8 cellular contexts compared by ENCODE assay signal in the genomic region with DNA sequence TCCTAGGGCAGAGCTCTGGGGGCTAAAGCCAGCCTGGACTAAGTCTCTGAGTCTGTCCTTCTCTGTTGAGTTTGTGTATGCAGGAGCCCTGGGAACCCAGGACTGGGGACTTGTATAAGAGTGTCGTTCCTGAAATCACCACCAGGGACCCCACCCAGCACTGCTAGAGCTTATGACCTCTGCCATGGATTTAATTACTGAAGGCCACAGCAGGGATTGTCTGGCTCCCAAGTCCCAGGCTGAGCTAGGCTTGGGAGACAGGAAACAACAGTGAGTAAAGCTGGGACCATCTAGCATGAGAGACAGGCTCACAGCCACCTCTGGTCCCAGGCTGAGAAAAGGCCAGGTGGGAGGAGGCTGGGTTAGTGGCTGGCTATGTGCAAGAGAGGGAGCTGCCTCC. TPM values are rescaled to one million over a fixed set of nuclear protein-coding genes. Genes with fewer than 3 reads are reported as not detected.
DNase-seq lines count a peak whose midpoint lies in the region; ATAC-seq, FAIRE-seq and TF ChIP-seq lines count a peak whose summit lies in the region.

No MANE protein-coding gene starts in this region.

- intact Hi-C loops in spleen (cut with DNase I; ENCODE audit: low total_unique reads), result no loop called here

- H3K9me3 Mint-ChIP-seq in astrocyte (ENCODE audit: unreplicated experiment), result peaks cover 2% of the 10 kb centered on the region

- FAIRE-seq in astrocyte (lab: Jason Lieb, UNC), result no peak

- no peak overlapping the region for H3K4me3 Mint-ChIP-seq in astrocyte (ENCODE audit: unreplicated experiment)

- no peak for TF ChIP-seq POLR2A in spleen (IDR thresholded peaks at IDR 0.05)

- H3K4me1 ChIP-seq in SJCRH30, result peaks cover 8% of the 10 kb centered on the region; the same call in 1 of the 2 replicates
- peaks cover 12% of the 10 kb centered on the region for H3K4me1 ChIP-seq in astrocyte (ENCODE audit: insufficient read depth, low read length)
- H3K4me1 ChIP-seq in iPS DF 6.9 (ENCODE audit: control insufficient read depth, insufficient read depth, low read length), result peaks cover 6% of the 10 kb centered on the region
- H3K4me1 ChIP-seq in spleen, result peaks cover 23 to 64% (median 50%) of the 10 kb centered on the region in 6 donors

- H3K9ac ChIP-seq in astrocyte (ENCODE audit: low read length), result no peak overlapping the region

- H3K27ac Mint-ChIP-seq in astrocyte (ENCODE audit: unreplicated experiment), result peak overlapping the region; percentile 77

- H3K27me3 Mint-ChIP-seq in astrocyte (ENCODE audit: low read depth, unreplicated experiment), result no peaks in the 10 kb centered on the region

- no peaks in the 10 kb centered on the region for H3K36me3 ChIP-seq in SJCRH30
- no peaks in the 10 kb centered on the region for H3K36me3 ChIP-seq in astrocyte (ENCODE audit: insufficient read depth, low read length)
- no peaks in the 10 kb centered on the region for H3K36me3 ChIP-seq in iPS DF 6.9 (ENCODE audit: control insufficient read depth, insufficient read depth, low read length)
- no peaks in the 10 kb centered on the region for H3K36me3 ChIP-seq in spleen

- no peaks in the 10 kb centered on the region for H4K20me1 ChIP-seq in astrocyte (ENCODE audit: insufficient read depth, low read length)

- peak; percentile 40 for TF ChIP-seq CTCF in astrocyte (IDR thresholded peaks at IDR 0.05; ENCODE audit: insufficient read depth, low read depth, low read length)
- TF ChIP-seq CTCF in spleen (IDR thresholded peaks at IDR 0.05 in 8 of 11, conservative IDR thresholded peaks at IDR 0.05 in 3 of 11), result peak; percentile 12 to 75 (median 67)

- no CpG with 5 or more reads among the region's 1 CpG for WGBS in iPS DF 6.9 (ENCODE audit: insufficient coverage, insufficient read length)
- WGBS in spleen, 5 donors, result 0 to 16% (median 10%) methylated on average over 1 of the region's 1 CpG

- no peaks in the 10 kb centered on the region for H3K27me3 ChIP-seq in SJCRH30
- peaks cover 3% of the 10 kb centered on the region for H3K27me3 ChIP-seq in astrocyte (ENCODE audit: insufficient read depth, low read length)
- peaks cover 12% of the 10 kb centered on the region for H3K27me3 ChIP-seq in iPS DF 6.9 (ENCODE audit: control insufficient read depth, insufficient read depth, low read length)
- peaks cover 0 to 26% (median 6%) of the 10 kb centered on the region in 7 donors for H3K27me3 ChIP-seq in spleen (replicated peaks in 1 of 7)

- H3K9me3 ChIP-seq in SJCRH30 (replicated peaks), result no peaks in the 10 kb centered on the region
- no peaks in the 10 kb centered on the region for H3K9me3 ChIP-seq in astrocyte (ENCODE audit: insufficient read depth, low read depth, low read length)
- H3K9me3 ChIP-seq in iPS DF 6.9 (ENCODE audit: control insufficient read depth, insufficient read depth, low read length), result no peaks in the 10 kb centered on the region
- H3K9me3 ChIP-seq in spleen, result no peaks in the 10 kb centered on the region

- H3K27ac ChIP-seq in SJCRH30 (no peak overlapping the region), astrocyte (ENCODE audit: low read depth, low read length) (no peak overlapping the region), iPS DF 6.9 (ENCODE audit: low read length) (no peak overlapping the region), spleen (peak overlapping the region; percentile 35 to 85 (median 70))

- ATAC-seq in HG03175 (IDR thresholded peaks at IDR 0.05; ENCODE audit: unreplicated experiment), result peak; percentile 49
- no peak for ATAC-seq in HG03565 (IDR thresholded peaks at IDR 0.05; ENCODE audit: unreplicated experiment)
- ATAC-seq in HG03521 (IDR thresholded peaks at IDR 0.05; ENCODE audit: unreplicated experiment), result no peak

- H3K4me1 Mint-ChIP-seq in astrocyte (ENCODE audit: low read depth, unreplicated experiment), result peaks cover 32% of the 10 kb centered on the region

- H2AFZ ChIP-seq in astrocyte (ENCODE audit: low read depth, low read length), result no peak overlapping the region

- H3K36me3 Mint-ChIP-seq in astrocyte (ENCODE audit: low read depth, unreplicated experiment), result no peaks in the 10 kb centered on the region

- H3K4me3 ChIP-seq in SJCRH30 (no peak overlapping the region), astrocyte (ENCODE audit: insufficient read depth, low read depth, low read length) (no peak overlapping the region), iPS DF 6.9 (ENCODE audit: low read length) (no peak overlapping the region), spleen (no peak overlapping the region)

- no peak overlapping the region for H3K4me2 ChIP-seq in astrocyte (ENCODE audit: low read length)

- H3K79me2 ChIP-seq in astrocyte (ENCODE audit: insufficient read depth, low read length), result no peaks in the 10 kb centered on the region

- DNase-seq in Daoy (ENCODE audit: low read depth) (peak; percentile 76), SJCRH30 (peak; percentile 60 to 77), astrocyte (ENCODE audit: low read depth) (no peak), iPS DF 6.9 (ENCODE audit: low read depth, low spot score) (peak; percentile 54), spleen (peak; percentile 72)

RNA-seq across cellular contexts. Expression of gene TSPAN15, which starts 1.4 kb away (rescaled TPM):
- total RNA-seq in Daoy (2014; rRNA removed; shearing (Covaris generic)), result 1.6 and 4.6 TPM in 2 replicates
- total RNA-seq in SJCRH30 (2014; rRNA removed; shearing (Covaris generic)), result 12.2 and 13.5 TPM in 2 replicates
- total RNA-seq in astrocyte (8.7 and 9.4 TPM in 2 replicates), spleen (10 to 100 TPM; 23.8 to 68.4 (median 50.0) TPM)
- polyA plus RNA-seq in spleen, result 10 to 100 TPM; 13.5 to 28.2 (median 14.5) TPM

RNA-seq across cellular contexts. Expression of gene TACR2, which starts 33.1 kb away (rescaled TPM):
- not detected in 2 replicates for total RNA-seq in Daoy (2014; rRNA removed; shearing (Covaris generic))
- total RNA-seq in SJCRH30 (2014; rRNA removed; shearing (Covaris generic)), result 0.04 TPM in 1 of 2 replicates, not detected in the other
- total RNA-seq in astrocyte, result not detected in 2 replicates
- total RNA-seq in spleen, result under 1 TPM in 3 of 7 donors, not detected in 4; 0.25 to 0.52 (median 0.34) TPM
- under 1 TPM; 0.15 to 0.36 (median 0.26) TPM for polyA plus RNA-seq in spleen

Comparison
In these comparisons a context has a peak if more than half of its experiments do, and no peak if none do; other contexts are left out.
1. H3K27ac ChIP-seq: peak in spleen (8 of 8); none in SJCRH30 (single experiment), astrocyte (single experiment) and iPS DF 6.9 (single experiment).